ENCODE assay signal across 1 cellular context in the genomic region with DNA sequence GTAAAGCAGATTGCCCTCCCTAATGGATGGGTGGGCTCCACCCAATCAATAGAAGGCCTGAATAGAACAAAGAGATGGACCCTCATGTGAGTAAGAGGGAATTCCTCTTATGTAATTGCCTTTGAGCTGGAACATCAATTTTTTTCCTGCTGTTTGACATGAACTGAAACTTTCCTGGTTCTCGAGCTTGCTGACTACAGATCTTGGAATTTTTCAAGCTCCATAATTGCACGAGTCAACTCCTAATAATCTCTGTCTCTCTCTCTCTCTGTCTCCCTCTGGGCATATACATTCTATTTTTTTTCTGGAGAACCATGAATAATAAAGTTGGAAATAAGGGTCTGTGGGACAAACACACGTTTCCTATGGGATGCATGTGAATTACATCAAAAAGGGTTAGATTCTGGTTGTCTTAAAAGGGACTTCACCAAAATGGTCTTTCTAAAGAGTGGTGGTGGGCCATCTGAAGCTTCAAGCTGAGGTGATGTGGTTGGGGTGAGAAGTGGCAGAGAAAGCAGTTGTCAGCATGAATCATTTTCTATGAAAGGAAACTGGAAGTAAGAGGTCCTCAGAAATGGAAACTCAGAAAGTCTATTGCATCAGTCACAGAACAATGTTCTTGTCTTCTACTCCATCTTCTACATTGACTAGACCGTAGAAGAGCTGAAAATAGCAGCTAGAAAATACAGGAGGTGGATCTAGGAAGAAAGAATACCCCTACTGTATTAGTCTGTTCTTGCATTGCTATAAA.
TF ChIP-seq lines count a peak whose summit lies in the region.

No MANE protein-coding gene starts in this region.

TF ChIP-seq in GM12878, 131 proteins besides CTCF, POLR2A, EP300 and RAD21 (continued from another document and continues in another):
- TF ChIP-seq ZNF592 (IDR thresholded peaks at IDR 0.05) (no peak), ZBTB4 (CRISPR knock-in tag; IDR thresholded peaks at IDR 0.05) (no peak), NBN (IDR thresholded peaks at IDR 0.05) (no peak), POU2F2 (IDR thresholded peaks at IDR 0.05; ENCODE audit: borderline replicate concordance, low read depth, low read length) (no peak), MEF2B (IDR thresholded peaks at IDR 0.05; ENCODE audit: partially characterized antibody, poor library complexity, severe bottlenecking) (no peak), SMAD1 (IDR thresholded peaks at IDR 0.05; ENCODE audit: low read depth, partially characterized antibody) (no peak), ZNF384 (IDR thresholded peaks at IDR 0.05; ENCODE audit: borderline replicate concordance, low read depth, low read length) (no peak), TCF3 (IDR thresholded peaks at IDR 0.05; ENCODE audit: borderline replicate concordance, insufficient read depth, low read depth, low read length) (no peak), GATAD2B (conservative IDR thresholded peaks at IDR 0.05; ENCODE audit: low read depth) (no peak), RELA (IDR thresholded peaks at IDR 0.05; ENCODE audit: borderline replicate concordance, partially characterized antibody) (no peak), EZH2 (IDR thresholded peaks at IDR 0.05; ENCODE audit: borderline replicate concordance, control insufficient read depth, low read depth, low read length) (no peak), HDAC2 (IDR thresholded peaks at IDR 0.05) (no peak), ZBTB11 (CRISPR knock-in tag; IDR thresholded peaks at IDR 0.05) (no peak), IKZF1 (conservative IDR thresholded peaks at IDR 0.05) (no peak), SUPT20H (IDR thresholded peaks at IDR 0.05; ENCODE audit: borderline replicate concordance, control insufficient read depth, low read depth, low read length) (no peak), ESRRA (IDR thresholded peaks at IDR 0.05; ENCODE audit: low read length) (no peak), CEBPB (IDR thresholded peaks at IDR 0.05; ENCODE audit: borderline replicate concordance in 1 of 2, low read depth in 2 of 2, low read length in 2 of 2) (peak in 1 of 2 experiments; percentile 41; a peak in 2 of 4 replicates), PML (IDR thresholded peaks at IDR 0.05; ENCODE audit: low read length) (no peak; the same call in 1 of the 2 replicates), KDM1A (IDR thresholded peaks at IDR 0.05; ENCODE audit: borderline replicate concordance) (no peak), EED (IDR thresholded peaks at IDR 0.05; ENCODE audit: low read depth) (no peak; the same call in 1 of the 2 replicates), KLF5 (IDR thresholded peaks at IDR 0.05; ENCODE audit: partially characterized antibody) (no peak), POLR2AphosphoS2 (IDR thresholded peaks at IDR 0.05; ENCODE audit: low read depth, low read length) (no peak), BACH1 (IDR thresholded peaks at IDR 0.05; ENCODE audit: borderline replicate concordance) (no peak), MYB (IDR thresholded peaks at IDR 0.05; ENCODE audit: borderline replicate concordance, low read depth, low read length) (no peak), ATF2 (IDR thresholded peaks at IDR 0.05; ENCODE audit: low read length) (peak; percentile 44; the same call in 1 of the 2 replicates), STAT1 (conservative IDR thresholded peaks at IDR 0.05) (no peak), RUNX3 (IDR thresholded peaks at IDR 0.05; ENCODE audit: low read length) (peak; percentile 68), BMI1 (IDR thresholded peaks at IDR 0.05; ENCODE audit: borderline replicate concordance) (no peak), NRF1 (conservative IDR thresholded peaks at IDR 0.05; ENCODE audit: low read depth, low read length) (no peak), HSF1 (IDR thresholded peaks at IDR 0.05; ENCODE audit: low read depth, low read length) (no peak), MEF2A (IDR thresholded peaks at IDR 0.05; ENCODE audit: insufficient read depth, low read depth, low read length) (0 out of 2 replicates have a peak, but pooled peaks have one; percentile 34), HDAC6 (IDR thresholded peaks at IDR 0.05; ENCODE audit: unreplicated experiment) (no peak), ATF7 (IDR thresholded peaks at IDR 0.05; ENCODE audit: low read depth) (peak; percentile 62), ZNF207 (IDR thresholded peaks at IDR 0.05; ENCODE audit: borderline replicate concordance) (no peak), CHD4 (IDR thresholded peaks at IDR 0.05) (no peak)
- TF ChIP-seq, protein P1, sequence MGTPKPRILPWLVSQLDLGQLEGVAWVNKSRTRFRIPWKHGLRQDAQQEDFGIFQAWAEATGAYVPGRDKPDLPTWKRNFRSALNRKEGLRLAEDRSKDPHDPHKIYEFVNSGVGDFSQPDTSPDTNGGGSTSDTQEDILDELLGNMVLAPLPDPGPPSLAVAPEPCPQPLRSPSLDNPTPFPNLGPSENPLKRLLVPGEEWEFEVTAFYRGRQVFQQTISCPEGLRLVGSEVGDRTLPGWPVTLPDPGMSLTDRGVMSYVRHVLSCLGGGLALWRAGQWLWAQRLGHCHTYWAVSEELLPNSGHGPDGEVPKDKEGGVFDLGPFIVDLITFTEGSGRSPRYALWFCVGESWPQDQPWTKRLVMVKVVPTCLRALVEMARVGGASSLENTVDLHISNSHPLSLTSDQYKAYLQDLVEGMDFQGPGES (IDR thresholded peaks at IDR 0.05) = no peak
- TF ChIP-seq, protein P2, sequence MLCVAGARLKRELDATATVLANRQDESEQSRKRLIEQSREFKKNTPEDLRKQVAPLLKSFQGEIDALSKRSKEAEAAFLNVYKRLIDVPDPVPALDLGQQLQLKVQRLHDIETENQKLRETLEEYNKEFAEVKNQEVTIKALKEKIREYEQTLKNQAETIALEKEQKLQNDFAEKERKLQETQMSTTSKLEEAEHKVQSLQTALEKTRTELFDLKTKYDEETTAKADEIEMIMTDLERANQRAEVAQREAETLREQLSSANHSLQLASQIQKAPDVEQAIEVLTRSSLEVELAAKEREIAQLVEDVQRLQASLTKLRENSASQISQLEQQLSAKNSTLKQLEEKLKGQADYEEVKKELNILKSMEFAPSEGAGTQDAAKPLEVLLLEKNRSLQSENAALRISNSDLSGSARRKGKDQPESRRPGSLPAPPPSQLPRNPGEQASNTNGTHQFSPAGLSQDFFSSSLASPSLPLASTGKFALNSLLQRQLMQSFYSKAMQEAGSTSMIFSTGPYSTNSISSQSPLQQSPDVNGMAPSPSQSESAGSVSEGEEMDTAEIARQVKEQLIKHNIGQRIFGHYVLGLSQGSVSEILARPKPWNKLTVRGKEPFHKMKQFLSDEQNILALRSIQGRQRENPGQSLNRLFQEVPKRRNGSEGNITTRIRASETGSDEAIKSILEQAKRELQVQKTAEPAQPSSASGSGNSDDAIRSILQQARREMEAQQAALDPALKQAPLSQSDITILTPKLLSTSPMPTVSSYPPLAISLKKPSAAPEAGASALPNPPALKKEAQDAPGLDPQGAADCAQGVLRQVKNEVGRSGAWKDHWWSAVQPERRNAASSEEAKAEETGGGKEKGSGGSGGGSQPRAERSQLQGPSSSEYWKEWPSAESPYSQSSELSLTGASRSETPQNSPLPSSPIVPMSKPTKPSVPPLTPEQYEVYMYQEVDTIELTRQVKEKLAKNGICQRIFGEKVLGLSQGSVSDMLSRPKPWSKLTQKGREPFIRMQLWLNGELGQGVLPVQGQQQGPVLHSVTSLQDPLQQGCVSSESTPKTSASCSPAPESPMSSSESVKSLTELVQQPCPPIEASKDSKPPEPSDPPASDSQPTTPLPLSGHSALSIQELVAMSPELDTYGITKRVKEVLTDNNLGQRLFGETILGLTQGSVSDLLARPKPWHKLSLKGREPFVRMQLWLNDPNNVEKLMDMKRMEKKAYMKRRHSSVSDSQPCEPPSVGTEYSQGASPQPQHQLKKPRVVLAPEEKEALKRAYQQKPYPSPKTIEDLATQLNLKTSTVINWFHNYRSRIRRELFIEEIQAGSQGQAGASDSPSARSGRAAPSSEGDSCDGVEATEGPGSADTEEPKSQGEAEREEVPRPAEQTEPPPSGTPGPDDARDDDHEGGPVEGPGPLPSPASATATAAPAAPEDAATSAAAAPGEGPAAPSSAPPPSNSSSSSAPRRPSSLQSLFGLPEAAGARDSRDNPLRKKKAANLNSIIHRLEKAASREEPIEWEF (IDR thresholded peaks at IDR 0.05; ENCODE audit: insufficient replicate concordance, low read depth, low read length) = no peak
